9 cellular contexts compared by ENCODE assay signal in the genomic region with DNA sequence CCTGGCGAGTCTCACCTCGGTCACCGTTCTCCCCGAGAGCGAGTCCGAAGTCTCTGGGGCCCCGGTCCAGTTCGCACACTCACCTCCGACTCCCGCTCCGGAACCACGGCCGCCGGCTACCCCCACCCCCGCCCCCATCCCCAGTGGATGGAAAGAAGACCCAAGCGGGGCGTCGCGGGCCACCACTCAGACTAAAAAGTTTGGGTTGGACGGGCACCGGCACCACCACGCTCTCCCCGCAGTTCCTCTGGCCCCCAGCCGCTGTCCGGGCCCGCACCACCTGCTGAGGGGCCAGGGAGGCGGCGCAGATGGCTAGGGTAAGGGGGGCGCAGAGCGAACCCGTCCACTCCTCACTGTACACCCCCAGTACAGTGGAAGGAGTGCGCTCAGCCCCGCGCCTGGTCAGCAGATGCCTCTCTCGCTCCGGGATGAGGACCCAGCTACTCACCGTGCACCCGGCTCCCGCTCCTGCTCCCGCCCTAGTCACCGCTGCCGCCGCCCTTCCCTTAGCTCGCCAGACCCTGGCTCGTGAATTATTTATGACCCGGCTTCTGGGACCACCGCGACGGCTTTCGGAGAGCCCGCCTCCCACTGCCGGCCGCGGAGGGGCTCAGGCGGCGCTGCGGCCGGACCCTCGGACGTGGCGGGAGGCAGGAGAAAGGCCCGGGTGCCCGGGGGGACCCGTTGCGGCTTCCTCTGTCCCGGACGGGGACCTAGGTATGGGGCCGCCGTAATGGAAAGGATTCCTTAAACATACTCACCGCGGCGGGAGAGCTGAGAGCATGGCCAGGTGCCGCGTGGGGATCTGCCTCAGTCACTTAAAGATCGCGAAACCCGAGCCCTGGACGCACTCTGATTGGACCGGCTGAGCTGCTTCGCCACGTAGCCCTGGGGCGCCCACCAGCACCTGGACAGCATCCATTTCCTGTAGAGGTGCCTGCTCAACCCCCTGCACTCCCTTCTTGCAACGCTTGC. TPM values are rescaled to one million over a fixed set of nuclear protein-coding genes. Genes with fewer than 3 reads are reported as not detected.
DNase-seq lines count a peak whose midpoint lies in the region; ATAC-seq, FAIRE-seq and TF ChIP-seq lines count a peak whose summit lies in the region.
"Had no signal": no experiment of that assay in that cellular context is flagged by ENCODE, and none has a peak within 500 bp of the region (broad histone marks: within the 10 kb centered on the region; RNA-seq: fewer than 3 reads in every experiment).

A gene with protein sequence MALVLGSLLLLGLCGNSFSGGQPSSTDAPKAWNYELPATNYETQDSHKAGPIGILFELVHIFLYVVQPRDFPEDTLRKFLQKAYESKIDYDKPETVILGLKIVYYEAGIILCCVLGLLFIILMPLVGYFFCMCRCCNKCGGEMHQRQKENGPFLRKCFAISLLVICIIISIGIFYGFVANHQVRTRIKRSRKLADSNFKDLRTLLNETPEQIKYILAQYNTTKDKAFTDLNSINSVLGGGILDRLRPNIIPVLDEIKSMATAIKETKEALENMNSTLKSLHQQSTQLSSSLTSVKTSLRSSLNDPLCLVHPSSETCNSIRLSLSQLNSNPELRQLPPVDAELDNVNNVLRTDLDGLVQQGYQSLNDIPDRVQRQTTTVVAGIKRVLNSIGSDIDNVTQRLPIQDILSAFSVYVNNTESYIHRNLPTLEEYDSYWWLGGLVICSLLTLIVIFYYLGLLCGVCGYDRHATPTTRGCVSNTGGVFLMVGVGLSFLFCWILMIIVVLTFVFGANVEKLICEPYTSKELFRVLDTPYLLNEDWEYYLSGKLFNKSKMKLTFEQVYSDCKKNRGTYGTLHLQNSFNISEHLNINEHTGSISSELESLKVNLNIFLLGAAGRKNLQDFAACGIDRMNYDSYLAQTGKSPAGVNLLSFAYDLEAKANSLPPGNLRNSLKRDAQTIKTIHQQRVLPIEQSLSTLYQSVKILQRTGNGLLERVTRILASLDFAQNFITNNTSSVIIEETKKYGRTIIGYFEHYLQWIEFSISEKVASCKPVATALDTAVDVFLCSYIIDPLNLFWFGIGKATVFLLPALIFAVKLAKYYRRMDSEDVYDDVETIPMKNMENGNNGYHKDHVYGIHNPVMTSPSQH (minus strand): TSS at position 807 of the 975 bp plus-strand sequence. CDS start 8,117 bp downstream, outside the sequence.

- H4K8ac ChIP-seq in IMR-90 (ENCODE audit: low read depth in 2 of 2, low read length in 2 of 2) = no peak within 1 kb of the TSS

- H4K91ac ChIP-seq in IMR-90 (ENCODE audit: insufficient read depth, low read depth, low read length) = no peak within 1 kb of the TSS

- TF ChIP-seq RAD21 in A549 (conservative IDR thresholded peaks at IDR 0.05 in 1 of 2, IDR thresholded peaks at IDR 0.05 in 1 of 2) = no peak
- TF ChIP-seq RAD21 in IMR-90 (IDR thresholded peaks at IDR 0.05; ENCODE audit: low read length) = no peak

- H3K9ac ChIP-seq in IMR-90 (ENCODE audit: low read depth, low read length) = no peak within 1 kb of the TSS

- H2BK5ac ChIP-seq in IMR-90 (ENCODE audit: low read depth, low read length, poor library complexity, severe bottlenecking) = no peak within 1 kb of the TSS

- TF ChIP-seq CTCF in A549 (IDR thresholded peaks at IDR 0.05) (no peak), IMR-90 (conservative IDR thresholded peaks at IDR 0.05; ENCODE audit: low read depth, low read length) (no peak), body of pancreas (IDR thresholded peaks at IDR 0.05) (peak in 1 of 7 experiments; percentile 7)

- no peaks in the 10 kb centered on the region for H3K9me1 ChIP-seq in IMR-90 (ENCODE audit: insufficient read depth, low read length)

- H2BK20ac ChIP-seq in IMR-90 (ENCODE audit: low read depth, low read length) = no peak within 1 kb of the TSS

- no peak for TF ChIP-seq EP300 in A549 (IDR thresholded peaks at IDR 0.05)

- H3K27ac Mint-ChIP-seq in stimulated activated memory B cell treated with anti-CD40 and anti-IgM and Interleukin-4, amounts not matched to agents 10 μg/mL and 1 μg/mL and 100 μg/mL, for 72 hours = no peak within 1 kb of the TSS

- H3K27me3 Mint-ChIP-seq in stimulated activated memory B cell treated with anti-CD40 and anti-IgM and Interleukin-4, amounts not matched to agents 10 μg/mL and 1 μg/mL and 100 μg/mL, for 72 hours = peaks cover 84% of the 10 kb centered on the region

- DNase-seq in A549 (ENCODE audit: low read depth in 1 of 2, low spot score in 1 of 2) (no peak), IMR-90 (no peak), body of pancreas (peak; percentile 43 to 61 (median 56)), left lobe of liver (ENCODE audit: low spot score) (no peak), KBM-7 (no peak), AG08396 (ENCODE audit: low spot score) (no peak)

- no peak within 1 kb of the TSS for H3K18ac ChIP-seq in IMR-90 (ENCODE audit: low read depth, low read length)

- H3K9me3 ChIP-seq in A549 = no peaks in the 10 kb centered on the region; the same call in 2 of the 3 replicates
- H3K9me3 ChIP-seq in IMR-90 (ENCODE audit: control insufficient read depth, insufficient read depth, low read length) = peaks cover 8% of the 10 kb centered on the region
- no peaks in the 10 kb centered on the region for H3K9me3 ChIP-seq in body of pancreas

- H3K27me3 ChIP-seq in IMR-90 (ENCODE audit: control insufficient read depth, insufficient read depth, low read length) (peaks cover 67% of the 10 kb centered on the region), body of pancreas (peaks cover 0 to 16% of the 10 kb centered on the region in 2 donors)

- H3K4me3 Mint-ChIP-seq in stimulated activated memory B cell treated with anti-CD40 and anti-IgM and Interleukin-4, amounts not matched to agents 10 μg/mL and 1 μg/mL and 100 μg/mL, for 72 hours = peak within 1 kb of the TSS; percentile 67

- H3K36me3 Mint-ChIP-seq in stimulated activated memory B cell treated with anti-CD40 and anti-IgM and Interleukin-4, amounts not matched to agents 10 μg/mL and 1 μg/mL and 100 μg/mL, for 72 hours = no peaks in the 10 kb centered on the region

- ATAC-seq in A549 = peak in 1 of 2 experiments; percentile 55; a peak in 3 of 6 replicates
- no peak for ATAC-seq in IMR-90 (ENCODE audit: low read depth)
- peak; percentile 70 for ATAC-seq in body of pancreas
- ATAC-seq in left lobe of liver = peak; percentile 73
- ATAC-seq in stimulated activated memory B cell treated with anti-CD40 and anti-IgM and Interleukin-4, amounts not matched to agents 10 μg/mL and 1 μg/mL and 100 μg/mL, for 72 hours = no peak
- ATAC-seq in GM19324 (IDR thresholded peaks at IDR 0.05; ENCODE audit: low FRiP score, unreplicated experiment) = no peak

- no peak within 1 kb of the TSS for H3K56ac ChIP-seq in IMR-90 (ENCODE audit: extremely low read depth, insufficient read depth, low read length)

- CTCF ChIA-PET in A549 (lab: Yijun Ruan, JAX) = interaction anchor here (1.0 kb wide), 1 partner anchor 65 kb away, joined by 3 read pairs; no protein-coding TSS in a partner anchor
- CTCF ChIA-PET in IMR-90 (lab: Yijun Ruan, JAX) = interaction anchor here (1.4 kb wide), 1 partner anchor 8 kb away, joined by 3 read pairs; no protein-coding TSS in a partner anchor

- H2BK15ac ChIP-seq in IMR-90 (ENCODE audit: low read depth, low read length) = no peak within 1 kb of the TSS

- no peak within 1 kb of the TSS for H3K23ac ChIP-seq in IMR-90 (ENCODE audit: low read depth, low read length)

- peak within 1 kb of the TSS; percentile 71 for H2AK9ac ChIP-seq in IMR-90 (replicated peaks; ENCODE audit: low read depth, low read length, poor library complexity)

- H3K4me3 ChIP-seq in A549 (peak within 1 kb of the TSS; percentile 46), IMR-90 (ENCODE audit: insufficient read depth, low read depth, low read length) (no peak within 1 kb of the TSS), body of pancreas (peak within 1 kb of the TSS; percentile 15 to 37)

- peak within 1 kb of the TSS in 1 of 2 experiments; percentile 47; a peak in 1 of 6 replicates for H3K27ac ChIP-seq in A549
- H3K27ac ChIP-seq in IMR-90 (ENCODE audit: insufficient read depth, low read length) = no peak within 1 kb of the TSS
- H3K27ac ChIP-seq in body of pancreas = peak within 1 kb of the TSS; percentile 48 to 83 (median 81)

- no peak within 1 kb of the TSS for H4K5ac ChIP-seq in IMR-90 (ENCODE audit: low read depth, low read length)

- peak within 1 kb of the TSS; percentile 80 for H2AFZ ChIP-seq in IMR-90 (replicated peaks; ENCODE audit: low read length, poor library complexity)

- H3K79me1 ChIP-seq in IMR-90 (ENCODE audit: low read depth in 1 of 2, low read length in 2 of 2) = no peaks in the 10 kb centered on the region

- WGBS in A549 (ENCODE audit: missing lambda C conversion rate) = 74% methylated on average over 51 of the region's 83 CpGs
- 2% methylated on average over 33 of the region's 83 CpGs; no CpG with 5 or more reads in 1 of the 2 experiments for WGBS in IMR-90 (ENCODE audit: extremely low coverage in 2 of 2, insufficient read length in 1 of 2), 2 experiments
- WGBS in body of pancreas, 2 donors = 2 to 3% methylated on average over 53 to 64 of the region's 83 CpGs

- H3K4me2 ChIP-seq in A549 = peak within 1 kb of the TSS; percentile 82
- H3K4me2 ChIP-seq in IMR-90 (ENCODE audit: low read depth, low read length) = peak within 1 kb of the TSS; percentile 37

- no TSS peak for BruUV-seq in IMR-90 (replicated peaks; lab: Mats Ljungman, UMichigan)

- intact Hi-C loops in IMR-90 (cut with micrococcal nuclease) = no loop called here
- intact Hi-C loops in body of pancreas (cut with DNase I) = no loop called here

- H2BK120ac ChIP-seq in IMR-90 (ENCODE audit: low read depth, low read length) = no peak within 1 kb of the TSS

- H3K14ac ChIP-seq in IMR-90 (replicated peaks; ENCODE audit: low read depth, low read length) = no peak within 1 kb of the TSS

- no peaks in the 10 kb centered on the region for H3K4me1 ChIP-seq in A549
- peaks cover 3% of the 10 kb centered on the region; the same call in 1 of the 2 replicates for H3K4me1 ChIP-seq in IMR-90 (ENCODE audit: control insufficient read depth, insufficient read depth, low read length)
- peaks cover 23% of the 10 kb centered on the region for H3K4me1 ChIP-seq in body of pancreas

- H2AK5ac ChIP-seq in IMR-90 (ENCODE audit: low read depth, low read length) = no peak within 1 kb of the TSS

- no peaks in the 10 kb centered on the region for H4K20me1 ChIP-seq in IMR-90 (ENCODE audit: insufficient read depth, low read length)

- peaks cover 26% of the 10 kb centered on the region for H3K4me1 Mint-ChIP-seq in stimulated activated memory B cell treated with anti-CD40 and anti-IgM and Interleukin-4, amounts not matched to agents 10 μg/mL and 1 μg/mL and 100 μg/mL, for 72 hours

- TF ChIP-seq POLR2A in A549 (IDR thresholded peaks at IDR 0.05; ENCODE audit: low read length) (no peak), IMR-90 (IDR thresholded peaks at IDR 0.05; ENCODE audit: low read depth, low read length) (no peak), body of pancreas (IDR thresholded peaks at IDR 0.05) (peak in 2 of 3 donors; percentile 51 to 53)

- POLR2A ChIA-PET in A549 (lab: Yijun Ruan, JAX) (no interaction called here), IMR-90 (lab: Charles Lee; ENCODE audit: unreplicated experiment) (no interaction called here)

- dilution Hi-C loops in IMR-90 (cut with HindIII; ENCODE audit: low sequenced_read_pairs, unreplicated experiment) = no loop called here

- FAIRE-seq in A549 (lab: Jason Lieb, UNC) = no peak
- FAIRE-seq: TTC549 had no signal

- no peak within 1 kb of the TSS for H3K4ac ChIP-seq in IMR-90 (ENCODE audit: low read depth, low read length)

- H3K36me3 ChIP-seq in IMR-90 (ENCODE audit: control insufficient read depth, insufficient read depth, low read length) = no peaks in the 10 kb centered on the region
- no peaks in the 10 kb centered on the region for H3K36me3 ChIP-seq in body of pancreas (replicated peaks in 1 of 2; ENCODE audit: insufficient read depth in 1 of 2, low read depth in 2 of 2)

- peaks cover 2% of the 10 kb centered on the region for H3K9me3 Mint-ChIP-seq in stimulated activated memory B cell treated with anti-CD40 and anti-IgM and Interleukin-4, amounts not matched to agents 10 μg/mL and 1 μg/mL and 100 μg/mL, for 72 hours

- in situ Hi-C loops in IMR-90 (cut with MboI; ENCODE audit: low sequenced_read_pairs) (no loop called here), KBM-7 (cut with MboI; ENCODE audit: low pct_unique_long_range_greater_than_20kb, low sequenced_read_pairs) (no loop called here)

RNA-seq across cellular contexts. Expression of the gene that starts here (rescaled TPM):
- polyA plus RNA-seq in A549 (2011; rRNA removed) = 0.04 and 0.14 TPM in 2 replicates
- not detected in 2 replicates for polyA plus RNA-seq in A549 (2012; cell fraction: cytosol; rRNA removed)
- not detected in 2 replicates for polyA plus RNA-seq in A549 (2012; cell fraction: nucleus; rRNA removed)
- 0.03 to 0.12 TPM in 2 of 3 replicates, not detected in the other for polyA plus RNA-seq in A549 (2017; fragmentation: RNase III; extraction: RNeasy Plus Mini Kit Qiagen cat#74134 plus additional on column Dnase treatment)
- polyA minus RNA-seq in A549 (2011; rRNA and poly(A)+ RNA removed) = not detected in 2 replicates
- total RNA-seq in IMR-90 (2012; rRNA removed) = not detected in 2 replicates
- polyA plus RNA-seq in IMR-90 (2012; rRNA removed) = not detected in 2 replicates
- polyA plus RNA-seq in IMR-90 (2012; cell fraction: cytosol; rRNA removed) = not detected in 2 replicates
- not detected in 2 replicates for polyA plus RNA-seq in IMR-90 (2012; cell fraction: nucleus; rRNA removed; ENCODE audit: low replicate concordance)
- 10 to 100 TPM; 23.7 to 24.6 TPM for total RNA-seq in body of pancreas
- total RNA-seq in left lobe of liver = 1.3 TPM

Comparison
In these comparisons a context has a peak if more than half of its experiments do, and no peak if none do; other contexts are left out.
1. RNA of the gene that starts here (total RNA-seq): 23.7 to 24.6 TPM in body of pancreas; 1.3 TPM in left lobe of liver (single experiment) and not detected in IMR-90; every median in the first group is over 10 times any median in the second.
2. ATAC-seq: peak in body of pancreas (single experiment) and left lobe of liver (single experiment); none in IMR-90 (single experiment), stimulated activated memory B cell treated with anti-CD40 and anti-IgM and Interleukin-4, amounts not matched to agents 10 μg/mL and 1 μg/mL and 100 μg/mL, for 72 hours (single experiment) and GM19324 (single experiment).
3. DNase-seq: peak in body of pancreas (4 of 4); none in A549 (0 of 2), IMR-90 (single experiment), left lobe of liver (single experiment), KBM-7 (single experiment) and AG08396 (single experiment).
4. POLR2A ChIP-seq: peak in body of pancreas (2 of 3); none in A549 (single experiment) and IMR-90 (single experiment).